In genomic region chr4:55758570-55758969, GRCh38 we compare ENCODE assay signal across 16 cellular contexts.
A peak's percentile ranks its signal among the peaks of the same experiment; 100 is the strongest.
DNase-seq lines count a peak whose midpoint lies in the region; ATAC-seq lines count a peak whose summit lies in the region.
"Had no signal": no experiment of that assay in that cellular context is flagged by ENCODE, and none has a peak within 500 bp of the region (broad histone marks: within the 10 kb centered on the region; RNA-seq: fewer than 3 reads in every experiment).

No MANE protein-coding gene starts in this region.

- H3K27ac Mint-ChIP-seq in activated T-helper 17 cell treated with anti-CD3 and anti-CD28 coated beads, Interleukin-2, amount 50 U/mL, for 72 hours = peak overlapping the region; percentile 9
- H3K27ac Mint-ChIP-seq: activated CD4-positive, alpha-beta T cell treated with anti-CD3 and anti-CD28 coated beads for 36 hours; CD4-positive, alpha-beta memory T cell had no signal

- H3K9me3 Mint-ChIP-seq in activated T-helper 17 cell treated with anti-CD3 and anti-CD28 coated beads, Interleukin-2, amount 50 U/mL, for 72 hours = no peaks in the 10 kb centered on the region
- H3K9me3 Mint-ChIP-seq: CD4-positive, alpha-beta memory T cell; naive thymus-derived CD8-positive, alpha-beta T cell had no signal

- H3K27me3 Mint-ChIP-seq in activated T-helper 17 cell treated with anti-CD3 and anti-CD28 coated beads, Interleukin-2, amount 50 U/mL, for 72 hours = no peaks in the 10 kb centered on the region
- H3K27me3 Mint-ChIP-seq: activated CD4-positive, alpha-beta T cell treated with anti-CD3 and anti-CD28 coated beads for 36 hours; naive thymus-derived CD8-positive, alpha-beta T cell had no signal

- no peak overlapping the region for H3K4me3 Mint-ChIP-seq in activated T-helper 17 cell treated with anti-CD3 and anti-CD28 coated beads, Interleukin-2, amount 50 U/mL, for 72 hours
- H3K4me3 Mint-ChIP-seq: activated CD4-positive, alpha-beta T cell treated with anti-CD3 and anti-CD28 coated beads for 36 hours; CD4-positive, alpha-beta memory T cell; naive thymus-derived CD8-positive, alpha-beta T cell had no signal

- DNase-seq in DMS153 (lab: John Stamatoyannopoulos, UW) (peak; percentile 87), M059J (ENCODE audit: low read depth) (peak; percentile 59), myocyte (ENCODE audit: low read depth) (peak; percentile 91), UCSD-AML1 (lab: John Stamatoyannopoulos, UW; ENCODE audit: unreplicated experiment) (no peak)
- no peak for DNase-seq in stimulated activated CD4-positive, alpha-beta T cell treated with anti-CD3 and anti-CD28 coated beads, Interleukin-12 subunit alpha, Interleukin-12 subunit beta, amount 100 ng/mL, for 4 hours
- DNase-seq: activated CD4-positive, alpha-beta T cell treated with anti-CD3 and anti-CD28 coated beads for 36 hours; aorta; CD4-positive, alpha-beta memory T cell; effector CD4-positive, alpha-beta T cell; islet precursor cell; naive thymus-derived CD8-positive, alpha-beta T cell; NCI-H1105 treated with DMSO at 0.1 percent for 48 hours; OCI-M1 had no signal

- ATAC-seq in activated T-helper 17 cell treated with anti-CD3 and anti-CD28 coated beads, Interleukin-2, amount 50 U/mL, for 72 hours (replicated peaks) = peak; percentile 28
- ATAC-seq in HG03378 (IDR thresholded peaks at IDR 0.05; ENCODE audit: unreplicated experiment) = no peak
- ATAC-seq: naive thymus-derived CD8-positive, alpha-beta T cell; sciatic nerve had no signal

- no peaks in the 10 kb centered on the region for H3K4me1 Mint-ChIP-seq in activated T-helper 17 cell treated with anti-CD3 and anti-CD28 coated beads, Interleukin-2, amount 50 U/mL, for 72 hours
- H3K4me1 Mint-ChIP-seq: CD4-positive, alpha-beta memory T cell; naive thymus-derived CD8-positive, alpha-beta T cell had no signal

- H3K36me3 Mint-ChIP-seq in activated T-helper 17 cell treated with anti-CD3 and anti-CD28 coated beads, Interleukin-2, amount 50 U/mL, for 72 hours (ENCODE audit: low read depth) = no peaks in the 10 kb centered on the region
- H3K36me3 Mint-ChIP-seq: CD4-positive, alpha-beta memory T cell; naive thymus-derived CD8-positive, alpha-beta T cell had no signal

Comparison
In these comparisons a context has a peak if more than half of its experiments do, and no peak if none do; other contexts are left out.
1. DNase-seq: peak in DMS153 (single experiment), M059J (single experiment) and myocyte (single experiment); none in stimulated activated CD4-positive, alpha-beta T cell treated with anti-CD3 and anti-CD28 coated beads, Interleukin-12 subunit alpha, Interleukin-12 subunit beta, amount 100 ng/mL, for 4 hours (single experiment) and UCSD-AML1 (single experiment).